1 cellular context compared by ENCODE assay signal in genomic region chr6:2630362-2630761, GRCh38.
TF ChIP-seq lines count a peak whose summit lies in the region.

No MANE protein-coding gene starts in this region.

TF ChIP-seq in HepG2, 621 proteins besides CTCF, POLR2A, EP300 and RAD21 (continued from another document):
- TF ChIP-seq IKZF5 (CRISPR knock-in tag; IDR thresholded peaks at IDR 0.05) (0 out of 2 replicates have a peak, but pooled peaks have one; percentile 33), PRMT3 (CRISPR knock-in tag; IDR thresholded peaks at IDR 0.05; ENCODE audit: borderline replicate concordance, low read depth) (no peak), ATF3 (CRISPR knock-in tag; IDR thresholded peaks at IDR 0.05) (0 out of 2 replicates have a peak, but pooled peaks have one; percentile 26), KLF15 (CRISPR knock-in tag; IDR thresholded peaks at IDR 0.05; ENCODE audit: borderline replicate concordance) (no peak), SMC3 (IDR thresholded peaks at IDR 0.05; ENCODE audit: low read length) (no peak), RARA (CRISPR knock-in tag; IDR thresholded peaks at IDR 0.05) (peak; percentile 72)
